ENCODE assay signal across 14 cellular contexts in the genomic region with DNA sequence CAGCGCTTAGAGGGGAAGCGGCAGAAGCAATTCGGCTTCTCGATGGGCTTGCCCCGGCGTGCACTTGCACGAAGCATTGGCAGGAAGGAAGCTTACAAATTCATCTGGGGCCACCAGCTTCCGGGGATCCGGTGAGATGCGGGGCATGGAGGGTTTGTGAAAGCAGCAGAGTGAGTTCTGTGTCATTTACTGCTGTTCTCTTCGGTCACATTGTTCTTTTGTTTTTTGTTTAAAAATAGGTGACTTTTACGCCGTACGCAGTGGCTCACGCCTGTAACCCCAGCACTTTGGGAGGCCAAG. TPM values are rescaled to one million over a fixed set of nuclear protein-coding genes. Genes with fewer than 3 reads are reported as not detected.
DNase-seq lines count a peak whose midpoint lies in the region; ATAC-seq, FAIRE-seq and TF ChIP-seq lines count a peak whose summit lies in the region.
"Had no signal": no experiment of that assay in that cellular context is flagged by ENCODE, and none has a peak within 500 bp of the region (broad histone marks: within the 10 kb centered on the region; RNA-seq: fewer than 3 reads in every experiment).

No MANE protein-coding gene starts in this region.

- H3K9ac ChIP-seq in subcutaneous abdominal adipose tissue (ENCODE audit: low read length in 5 of 5), result no peak overlapping the region

- H3K27ac ChIP-seq in HL-60 (replicated peaks) (peak overlapping the region; percentile 76), subcutaneous abdominal adipose tissue (ENCODE audit: low read depth, low read length) (no peak overlapping the region)
- H3K27ac ChIP-seq: prostate gland, suprapubic skin had no signal

- no peaks in the 10 kb centered on the region for H3K36me3 ChIP-seq in subcutaneous abdominal adipose tissue (ENCODE audit: control insufficient read depth in 5 of 5, insufficient read depth in 5 of 5, low read length in 5 of 5)
- H3K36me3 ChIP-seq: heart left ventricle, prostate gland, suprapubic skin had no signal

- H3K27ac Mint-ChIP-seq in activated T-cell treated with anti-CD3 and anti-CD28 coated beads, Interleukin-2, amount 50 U/mL, for 24 hours, result peak overlapping the region; percentile 85
- H3K27ac Mint-ChIP-seq in central memory CD8-positive, alpha-beta T cell (ENCODE audit: low read depth), result peak overlapping the region; percentile 87

- no peak for FAIRE-seq in RCC 7860 (lab: Jason Lieb, UNC)

- no peaks in the 10 kb centered on the region for H3K9me3 Mint-ChIP-seq in activated T-cell treated with anti-CD3 and anti-CD28 coated beads, Interleukin-2, amount 50 U/mL, for 24 hours
- no peaks in the 10 kb centered on the region for H3K9me3 Mint-ChIP-seq in activated T-cell treated with anti-CD3 and anti-CD28 coated beads, Interleukin-2, amount 50 U/mL, for 4 hours
- no peaks in the 10 kb centered on the region for H3K9me3 Mint-ChIP-seq in central memory CD8-positive, alpha-beta T cell

- peaks cover 0 to 3% (median 0%) of the 10 kb centered on the region in 5 donors for H3K4me1 ChIP-seq in subcutaneous abdominal adipose tissue (ENCODE audit: control insufficient read depth in 5 of 5, insufficient read depth in 5 of 5, low read length in 5 of 5)
- H3K4me1 ChIP-seq: prostate gland had no signal

- H3K27me3 Mint-ChIP-seq in activated T-cell treated with anti-CD3 and anti-CD28 coated beads, Interleukin-2, amount 50 U/mL, for 24 hours, result no peaks in the 10 kb centered on the region
- H3K27me3 Mint-ChIP-seq in activated T-cell treated with anti-CD3 and anti-CD28 coated beads, Interleukin-2, amount 50 U/mL, for 4 hours (ENCODE audit: low read depth), result no peaks in the 10 kb centered on the region
- H3K27me3 Mint-ChIP-seq in central memory CD8-positive, alpha-beta T cell, result no peaks in the 10 kb centered on the region

- peaks cover 16% of the 10 kb centered on the region for H3K36me3 Mint-ChIP-seq in activated T-cell treated with anti-CD3 and anti-CD28 coated beads, Interleukin-2, amount 50 U/mL, for 24 hours (ENCODE audit: low read depth)
- H3K36me3 Mint-ChIP-seq in activated T-cell treated with anti-CD3 and anti-CD28 coated beads, Interleukin-2, amount 50 U/mL, for 4 hours (ENCODE audit: insufficient read depth), result peaks cover 13% of the 10 kb centered on the region
- H3K36me3 Mint-ChIP-seq in central memory CD8-positive, alpha-beta T cell (ENCODE audit: insufficient read depth), result peaks cover 40% of the 10 kb centered on the region

- peaks cover 0 to 16% (median 8%) of the 10 kb centered on the region in 5 donors for H3K9me3 ChIP-seq in subcutaneous abdominal adipose tissue (ENCODE audit: control insufficient read depth in 5 of 5, low read length in 5 of 5)
- H3K9me3 ChIP-seq: prostate gland, suprapubic skin had no signal

- H3K4me3 Mint-ChIP-seq in activated T-cell treated with anti-CD3 and anti-CD28 coated beads, Interleukin-2, amount 50 U/mL, for 24 hours, result peak overlapping the region; percentile 77
- no peak overlapping the region for H3K4me3 Mint-ChIP-seq in activated T-cell treated with anti-CD3 and anti-CD28 coated beads, Interleukin-2, amount 50 U/mL, for 4 hours
- H3K4me3 Mint-ChIP-seq in central memory CD8-positive, alpha-beta T cell, result peak overlapping the region; percentile 68

- TF ChIP-seq CTCF in HL-60 (IDR thresholded peaks at IDR 0.05; ENCODE audit: insufficient read depth, low read length), result no peak

- peaks cover 35% of the 10 kb centered on the region for H3K4me1 Mint-ChIP-seq in activated T-cell treated with anti-CD3 and anti-CD28 coated beads, Interleukin-2, amount 50 U/mL, for 24 hours (ENCODE audit: low read depth)
- H3K4me1 Mint-ChIP-seq in activated T-cell treated with anti-CD3 and anti-CD28 coated beads, Interleukin-2, amount 50 U/mL, for 4 hours (ENCODE audit: low read depth), result peaks cover 25% of the 10 kb centered on the region
- H3K4me1 Mint-ChIP-seq in central memory CD8-positive, alpha-beta T cell, result peaks cover 58% of the 10 kb centered on the region

- no peak for ATAC-seq in activated T-cell treated with anti-CD3 and anti-CD28 coated beads, Interleukin-2, amount 50 U/mL, for 4 hours
- no peak for ATAC-seq in central memory CD8-positive, alpha-beta T cell (replicated peaks; ENCODE audit: extremely low read depth, poor library complexity, severe bottlenecking)
- no peak for ATAC-seq in HG03139 (IDR thresholded peaks at IDR 0.05; ENCODE audit: unreplicated experiment)

- DNase-seq in activated T-cell treated with anti-CD3 and anti-CD28 coated beads, Interleukin-2, amount 50 U/mL, for 24 hours, result no peak
- DNase-seq in activated T-cell treated with anti-CD3 and anti-CD28 coated beads, Interleukin-2, amount 50 U/mL, for 4 hours, result no peak
- no peak for DNase-seq in HL-60 (ENCODE audit: low read depth in 1 of 2, low spot score in 1 of 2)
- no peak for DNase-seq in central memory CD8-positive, alpha-beta T cell (ENCODE audit: low spot score in 2 of 2)
- no peak for DNase-seq in RCC 7860 (ENCODE audit: low spot score)
- DNase-seq in RPMI8226, result no peak
- DNase-seq: ACHN, NCI-H1930 had no signal

- no peaks in the 10 kb centered on the region for H3K27me3 ChIP-seq in HL-60 (ENCODE audit: insufficient read depth, poor library complexity, severe bottlenecking)
- H3K27me3 ChIP-seq in subcutaneous abdominal adipose tissue (ENCODE audit: control insufficient read depth in 5 of 5, insufficient read depth in 4 of 5, low read length in 5 of 5), result peaks cover 0 to 11% (median 0%) of the 10 kb centered on the region in 5 donors
- H3K27me3 ChIP-seq: heart left ventricle, suprapubic skin had no signal

- H3K4me3 ChIP-seq in HL-60 (replicated peaks; ENCODE audit: insufficient read depth, low read length) (peak overlapping the region; percentile 57), subcutaneous abdominal adipose tissue (ENCODE audit: low read depth in 1 of 5, low read length in 5 of 5) (peak overlapping the region in 3 of 5 donors; percentile 16 to 39 (median 26))
- H3K4me3 ChIP-seq: prostate gland, suprapubic skin had no signal

RNA-seq across cellular contexts. Expression of gene ASMT, which starts 47.0 kb away (rescaled TPM):
- total RNA-seq in activated T-cell treated with anti-CD3 and anti-CD28 coated beads, Interleukin-2, amount 50 U/mL, for 4 hours, result under 1 TPM in 1 of 3 donors, not detected in 2; 0.48 TPM
- total RNA-seq: heart left ventricle, liver had no signal
